Comparison of ENCODE assay signal across 20 cellular contexts in the genomic region with DNA sequence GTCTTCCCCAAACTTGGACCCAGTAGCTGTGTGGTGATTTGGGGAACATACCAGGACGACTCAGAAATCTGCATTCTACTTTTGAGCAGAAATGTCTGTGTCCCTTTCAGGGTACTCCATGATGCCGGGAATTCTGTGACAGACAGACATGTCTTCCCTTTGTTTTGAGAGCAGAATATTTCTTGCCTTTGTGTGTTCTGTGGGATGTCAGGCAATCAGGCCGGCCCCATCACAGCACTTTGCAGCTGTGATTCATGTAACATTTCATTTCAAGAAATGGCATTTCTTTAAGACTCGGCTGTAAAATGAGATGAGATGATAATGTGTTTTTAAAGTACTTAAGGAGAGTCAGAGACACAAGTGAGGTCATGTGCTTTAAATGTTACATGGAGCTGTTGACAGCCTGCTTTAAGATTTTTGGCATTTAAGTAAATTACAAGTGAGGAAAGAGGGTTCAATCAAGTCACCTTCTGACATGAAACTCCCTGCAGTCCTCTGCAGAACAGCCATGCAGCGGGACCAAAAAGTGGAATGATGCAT.
DNase-seq lines count a peak whose midpoint lies in the region; ATAC-seq and TF ChIP-seq lines count a peak whose summit lies in the region.
"Had no signal": no experiment of that assay in that cellular context is flagged by ENCODE, and none has a peak within 500 bp of the region (broad histone marks: within the 10 kb centered on the region; RNA-seq: fewer than 3 reads in every experiment).

No MANE protein-coding gene starts in this region.

- H3K9me3 Mint-ChIP-seq in GM23338: peaks cover 27% of the 10 kb centered on the region

- no peaks in the 10 kb centered on the region for H3K4me1 Mint-ChIP-seq in GM23338
- H3K4me1 Mint-ChIP-seq: B cell had no signal

- H3K4me1 ChIP-seq in GM23338 (ENCODE audit: insufficient read depth) (no peaks in the 10 kb centered on the region), heart left ventricle (no peaks in the 10 kb centered on the region)

- WGBS in heart left ventricle, 4 donors: 75 to 81% (median 78%) methylated on average over 5 of the region's 5 CpGs

- H3K27me3 ChIP-seq in GM23338 (ENCODE audit: insufficient read depth) (no peaks in the 10 kb centered on the region), neural cell (ENCODE audit: insufficient read depth, low read depth, low read length) (no peaks in the 10 kb centered on the region), heart left ventricle (no peaks in the 10 kb centered on the region)
- H3K27me3 ChIP-seq: BLaER1 treated with 17β-estradiol and CSF1 and Interleukin-3, amounts not matched to agents 10 nM and 100 nM had no signal

- H4K20me1 ChIP-seq in GM23338 (replicated peaks; ENCODE audit: insufficient read depth) (no peaks in the 10 kb centered on the region), neural cell (ENCODE audit: insufficient read depth) (no peaks in the 10 kb centered on the region)
- H4K20me1 ChIP-seq: BLaER1 treated with 17β-estradiol and CSF1 and Interleukin-3, amounts not matched to agents 10 nM and 100 nM had no signal

- no peak for TF ChIP-seq POLR2A in heart left ventricle (IDR thresholded peaks at IDR 0.05)

- H3K27me3 Mint-ChIP-seq in GM23338 (ENCODE audit: insufficient read depth, low read depth, poor library complexity): peaks cover 2% of the 10 kb centered on the region

- H2AFZ ChIP-seq in GM23338 (peak overlapping the region; percentile 38), neural cell (ENCODE audit: low read depth, low read length) (peak overlapping the region; percentile 41)
- H2AFZ ChIP-seq: GM23248 had no signal

- H3K36me3 ChIP-seq in GM23338 (ENCODE audit: insufficient read depth) (no peaks in the 10 kb centered on the region), neural cell (ENCODE audit: insufficient read depth, low read length) (no peaks in the 10 kb centered on the region), heart left ventricle (no peaks in the 10 kb centered on the region)
- H3K36me3 ChIP-seq: BLaER1 treated with 17β-estradiol and CSF1 and Interleukin-3, amounts not matched to agents 10 nM and 100 nM had no signal

- TF ChIP-seq EP300 in neural cell (conservative IDR thresholded peaks at IDR 0.05; ENCODE audit: poor library complexity, severe bottlenecking): peak; percentile 95

- ATAC-seq in GM23338 (no peak), heart left ventricle (no peak)
- ATAC-seq: CD8-positive, alpha-beta T cell; GM12878; HCT116 had no signal

- DNase-seq in GM23338 (ENCODE audit: low spot score) (no peak), NCI-H2227 (lab: John Stamatoyannopoulos, UW; ENCODE audit: unreplicated experiment) (peak; percentile 7), fibroblast of villous mesenchyme (ENCODE audit: low read depth) (peak; percentile 11), NCI-H187 (lab: John Stamatoyannopoulos, UW) (no peak), KG1 (lab: John Stamatoyannopoulos, UW) (no peak), heart left ventricle (no peak)
- DNase-seq: 8988T; Calu3; CD8-positive, alpha-beta T cell; DND-41; EL; GM23248; H7; HFFc6; IMR-90 had no signal

- H3K9me2 ChIP-seq in GM23338 (ENCODE audit: insufficient read depth) (peaks cover 2% of the 10 kb centered on the region; the same call in 1 of the 2 replicates), neural cell (ENCODE audit: insufficient read depth, low read length) (no peaks in the 10 kb centered on the region)

- H3K79me2 ChIP-seq in GM23338 (replicated peaks; ENCODE audit: insufficient read depth): no peaks in the 10 kb centered on the region
- H3K79me2 ChIP-seq in neural cell (replicated peaks; ENCODE audit: insufficient read depth, low read length): no peaks in the 10 kb centered on the region

- peak overlapping the region; percentile 61 for H3K9ac ChIP-seq in neural cell (ENCODE audit: low read length)
- H3K9ac ChIP-seq: BLaER1 treated with 17β-estradiol and CSF1 and Interleukin-3, amounts not matched to agents 10 nM and 100 nM; GM23248 had no signal

- H3F3A ChIP-seq in GM23338 (replicated peaks; ENCODE audit: low read depth): no peaks in the 10 kb centered on the region
- H3F3A ChIP-seq in neural cell (ENCODE audit: insufficient read depth, low read length, poor library complexity, severe bottlenecking): no peaks in the 10 kb centered on the region

- peak; percentile 18 for TF ChIP-seq RAD21 in neural cell (conservative IDR thresholded peaks at IDR 0.05)

- H3K9me3 ChIP-seq in neural cell (ENCODE audit: low read length) (no peaks in the 10 kb centered on the region), heart left ventricle (peaks cover 0 to 4% (median 0%) of the 10 kb centered on the region in 12 donors)

- H3K4me2 ChIP-seq in GM23338 (no peak overlapping the region), neural cell (ENCODE audit: low read length) (peak overlapping the region; percentile 53)
- H3K4me2 ChIP-seq: BLaER1 treated with 17β-estradiol and CSF1 and Interleukin-3, amounts not matched to agents 10 nM and 100 nM had no signal

- H3K27ac Mint-ChIP-seq in GM23338: no peak overlapping the region
- H3K27ac Mint-ChIP-seq: B cell; CD8-positive, alpha-beta T cell; HFFc6 had no signal

- intact Hi-C loops in heart left ventricle (cut with DNase I): loop anchor here in 1 of 10 donors (10.0 kb wide), 1 partner anchor 83 kb away; no protein-coding TSS in a partner anchor

- H3K27ac ChIP-seq in GM23338 (ENCODE audit: low read depth) (no peak overlapping the region), neural cell (ENCODE audit: low read length) (peak overlapping the region; percentile 90), heart left ventricle (no peak overlapping the region)
- H3K27ac ChIP-seq: BLaER1 treated with 17β-estradiol and CSF1 and Interleukin-3, amounts not matched to agents 10 nM and 100 nM; GM23248 had no signal

- peaks cover 13% of the 10 kb centered on the region for H3K36me3 Mint-ChIP-seq in GM23338 (ENCODE audit: low read depth)
- H3K36me3 Mint-ChIP-seq: CD8-positive, alpha-beta T cell had no signal

- H3K4me3 Mint-ChIP-seq in GM23338: no peak overlapping the region
- H3K4me3 Mint-ChIP-seq: B cell; CD8-positive, alpha-beta T cell; HFFc6 had no signal

- H3K4me3 ChIP-seq in GM23338: no peak overlapping the region
- no peak overlapping the region for H3K4me3 ChIP-seq in fibroblast of villous mesenchyme (ENCODE audit: low read depth, low read length)
- peak overlapping the region; percentile 30 for H3K4me3 ChIP-seq in neural cell (ENCODE audit: low read length)
- H3K4me3 ChIP-seq in heart left ventricle: no peak overlapping the region
- H3K4me3 ChIP-seq: BLaER1 treated with 17β-estradiol and CSF1 and Interleukin-3, amounts not matched to agents 10 nM and 100 nM; GM12878; GM23248 had no signal

- no peak for TF ChIP-seq CTCF in GM23338 (conservative IDR thresholded peaks at IDR 0.05; ENCODE audit: low read depth in 2 of 2)
- no peak for TF ChIP-seq CTCF in fibroblast of villous mesenchyme (IDR thresholded peaks at IDR 0.05; ENCODE audit: insufficient read depth, low read depth, low read length)
- no peak for TF ChIP-seq CTCF in neural cell (IDR thresholded peaks at IDR 0.05; ENCODE audit: poor library complexity, severe bottlenecking)
- no peak for TF ChIP-seq CTCF in heart left ventricle (IDR thresholded peaks at IDR 0.05)

TF ChIP-seq in GM23338, 12 proteins besides CTCF, POLR2A, EP300 and RAD21 (continues in another document):
- no peak for TF ChIP-seq POLR2AphosphoS5 (IDR thresholded peaks at IDR 0.05; ENCODE audit: low read depth)
- no peak for TF ChIP-seq STAT1 (IDR thresholded peaks at IDR 0.05; ENCODE audit: unreplicated experiment)
- TF ChIP-seq NANOG (IDR thresholded peaks at IDR 0.05; ENCODE audit: borderline replicate concordance): no peak
- TF ChIP-seq EZH2phosphoT487 (IDR thresholded peaks at IDR 0.05; ENCODE audit: unreplicated experiment): no peak
- no peak for TF ChIP-seq JUNB (IDR thresholded peaks at IDR 0.05; ENCODE audit: unreplicated experiment)

TF ChIP-seq in neural cell, 6 proteins besides CTCF, POLR2A, EP300 and RAD21:
- TF ChIP-seq MXI1 (conservative IDR thresholded peaks at IDR 0.05; ENCODE audit: poor library complexity, severe bottlenecking) (peak; percentile 10), SMC3 (conservative IDR thresholded peaks at IDR 0.05; ENCODE audit: poor library complexity) (no peak), POLR2AphosphoS5 (IDR thresholded peaks at IDR 0.05) (peak; percentile 73)
- TF ChIP-seq, protein P1, sequence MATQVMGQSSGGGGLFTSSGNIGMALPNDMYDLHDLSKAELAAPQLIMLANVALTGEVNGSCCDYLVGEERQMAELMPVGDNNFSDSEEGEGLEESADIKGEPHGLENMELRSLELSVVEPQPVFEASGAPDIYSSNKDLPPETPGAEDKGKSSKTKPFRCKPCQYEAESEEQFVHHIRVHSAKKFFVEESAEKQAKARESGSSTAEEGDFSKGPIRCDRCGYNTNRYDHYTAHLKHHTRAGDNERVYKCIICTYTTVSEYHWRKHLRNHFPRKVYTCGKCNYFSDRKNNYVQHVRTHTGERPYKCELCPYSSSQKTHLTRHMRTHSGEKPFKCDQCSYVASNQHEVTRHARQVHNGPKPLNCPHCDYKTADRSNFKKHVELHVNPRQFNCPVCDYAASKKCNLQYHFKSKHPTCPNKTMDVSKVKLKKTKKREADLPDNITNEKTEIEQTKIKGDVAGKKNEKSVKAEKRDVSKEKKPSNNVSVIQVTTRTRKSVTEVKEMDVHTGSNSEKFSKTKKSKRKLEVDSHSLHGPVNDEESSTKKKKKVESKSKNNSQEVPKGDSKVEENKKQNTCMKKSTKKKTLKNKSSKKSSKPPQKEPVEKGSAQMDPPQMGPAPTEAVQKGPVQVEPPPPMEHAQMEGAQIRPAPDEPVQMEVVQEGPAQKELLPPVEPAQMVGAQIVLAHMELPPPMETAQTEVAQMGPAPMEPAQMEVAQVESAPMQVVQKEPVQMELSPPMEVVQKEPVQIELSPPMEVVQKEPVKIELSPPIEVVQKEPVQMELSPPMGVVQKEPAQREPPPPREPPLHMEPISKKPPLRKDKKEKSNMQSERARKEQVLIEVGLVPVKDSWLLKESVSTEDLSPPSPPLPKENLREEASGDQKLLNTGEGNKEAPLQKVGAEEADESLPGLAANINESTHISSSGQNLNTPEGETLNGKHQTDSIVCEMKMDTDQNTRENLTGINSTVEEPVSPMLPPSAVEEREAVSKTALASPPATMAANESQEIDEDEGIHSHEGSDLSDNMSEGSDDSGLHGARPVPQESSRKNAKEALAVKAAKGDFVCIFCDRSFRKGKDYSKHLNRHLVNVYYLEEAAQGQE (IDR thresholded peaks at IDR 0.05; ENCODE audit: borderline replicate concordance): peak; percentile 89

Comparison
In these comparisons a context has a peak if more than half of its experiments do, and no peak if none do; other contexts are left out.
1. DNase-seq: peak in NCI-H2227 (single experiment) and fibroblast of villous mesenchyme (single experiment); none in GM23338 (single experiment), NCI-H187 (0 of 2), KG1 (single experiment) and heart left ventricle (0 of 5).